Comparison of ENCODE assay signal across 1 cellular context in the genomic region with DNA sequence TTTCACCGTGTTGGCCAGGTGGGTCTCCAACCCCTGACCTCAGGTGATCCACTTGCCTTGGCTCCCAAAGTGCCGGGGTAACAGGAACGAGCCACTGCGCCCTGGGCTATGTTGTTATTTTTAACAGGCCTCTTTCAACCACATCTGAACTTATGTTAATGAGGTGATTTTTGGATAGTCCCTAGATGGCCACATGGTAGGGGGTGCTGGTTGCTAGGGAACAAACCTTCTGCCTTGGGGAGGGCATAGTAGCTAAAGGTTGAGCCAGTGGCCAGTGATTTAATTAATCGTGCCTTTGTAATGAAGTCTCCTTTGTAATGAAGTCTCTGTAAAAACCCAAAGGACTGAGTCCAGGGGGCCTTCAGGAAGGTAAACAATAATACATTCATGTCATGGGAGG.
TF ChIP-seq lines count a peak whose summit lies in the region.

No MANE protein-coding gene starts in this region.

TF ChIP-seq in IMR-90, 13 proteins besides CTCF, POLR2A, EP300 and RAD21 (continued from another document):
- TF ChIP-seq RCOR1 (IDR thresholded peaks at IDR 0.05; ENCODE audit: insufficient replicate concordance, low read length): no peak
- TF ChIP-seq NFE2L2 (IDR thresholded peaks at IDR 0.05; ENCODE audit: low read depth, low read length): no peak
- TF ChIP-seq MAFK (IDR thresholded peaks at IDR 0.05; ENCODE audit: low read depth, low read length): no peak
- no peak for TF ChIP-seq MXI1 (IDR thresholded peaks at IDR 0.05; ENCODE audit: borderline replicate concordance, low read depth, low read length)
TF ChIP-seq in IMR-90: peak in this region for 0.
